1 cellular context compared by ENCODE assay signal in the genomic region with DNA sequence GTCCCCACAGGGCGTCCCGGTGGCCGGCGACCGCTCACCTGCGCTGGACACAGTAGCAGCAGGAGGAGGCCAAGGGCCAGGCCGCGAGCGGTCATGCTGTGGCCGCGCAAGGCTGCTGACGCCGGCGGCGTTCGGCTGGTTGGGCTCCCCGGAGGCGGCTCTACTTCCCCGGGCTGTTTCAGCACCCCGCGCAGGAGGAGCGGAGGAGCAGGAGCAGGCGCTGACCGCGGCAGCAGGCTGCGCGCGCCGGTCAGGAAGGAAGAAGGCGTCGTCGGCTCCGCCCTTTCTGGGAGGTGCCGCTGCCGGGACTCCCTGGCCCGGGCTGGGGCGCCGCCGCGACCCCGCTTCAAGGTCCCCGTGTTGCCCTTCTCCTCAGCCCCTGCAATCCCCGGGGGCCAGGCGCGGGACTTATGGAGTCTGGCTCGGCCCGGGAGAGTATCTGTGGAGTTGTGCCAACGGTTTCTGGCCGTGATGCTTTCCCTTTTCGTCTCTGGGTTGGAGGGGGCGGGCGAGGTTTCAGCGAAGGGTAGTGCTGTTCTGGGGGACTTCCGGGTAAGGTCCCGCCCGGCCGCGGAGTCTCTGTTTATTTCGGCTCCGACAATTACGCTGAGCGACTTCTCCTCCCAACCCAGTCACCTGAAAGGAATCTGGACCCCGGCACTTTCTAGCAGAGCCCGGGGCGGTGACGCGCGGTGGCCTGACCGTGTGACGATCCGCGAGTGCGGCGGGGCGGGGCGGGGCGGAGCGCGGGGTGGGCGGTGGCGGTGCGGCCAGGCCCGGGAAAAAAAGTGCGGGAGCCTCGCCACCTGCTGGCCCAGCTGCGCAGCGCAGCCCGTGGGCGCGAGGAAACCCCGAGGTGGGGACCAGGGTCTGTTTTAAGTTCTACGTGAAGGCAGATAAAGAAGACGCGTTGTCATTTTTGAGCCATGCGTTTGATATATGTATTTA.
TF ChIP-seq lines count a peak whose summit lies in the region.

A gene (minus strand): TSS at position 258 of the 948 bp plus-strand sequence. CDS start 163 bp downstream, at position 95.

TF ChIP-seq in HepG2, 621 proteins besides CTCF, POLR2A, EP300 and RAD21 (continued from another document and continues in another):
- TF ChIP-seq, protein P1, sequence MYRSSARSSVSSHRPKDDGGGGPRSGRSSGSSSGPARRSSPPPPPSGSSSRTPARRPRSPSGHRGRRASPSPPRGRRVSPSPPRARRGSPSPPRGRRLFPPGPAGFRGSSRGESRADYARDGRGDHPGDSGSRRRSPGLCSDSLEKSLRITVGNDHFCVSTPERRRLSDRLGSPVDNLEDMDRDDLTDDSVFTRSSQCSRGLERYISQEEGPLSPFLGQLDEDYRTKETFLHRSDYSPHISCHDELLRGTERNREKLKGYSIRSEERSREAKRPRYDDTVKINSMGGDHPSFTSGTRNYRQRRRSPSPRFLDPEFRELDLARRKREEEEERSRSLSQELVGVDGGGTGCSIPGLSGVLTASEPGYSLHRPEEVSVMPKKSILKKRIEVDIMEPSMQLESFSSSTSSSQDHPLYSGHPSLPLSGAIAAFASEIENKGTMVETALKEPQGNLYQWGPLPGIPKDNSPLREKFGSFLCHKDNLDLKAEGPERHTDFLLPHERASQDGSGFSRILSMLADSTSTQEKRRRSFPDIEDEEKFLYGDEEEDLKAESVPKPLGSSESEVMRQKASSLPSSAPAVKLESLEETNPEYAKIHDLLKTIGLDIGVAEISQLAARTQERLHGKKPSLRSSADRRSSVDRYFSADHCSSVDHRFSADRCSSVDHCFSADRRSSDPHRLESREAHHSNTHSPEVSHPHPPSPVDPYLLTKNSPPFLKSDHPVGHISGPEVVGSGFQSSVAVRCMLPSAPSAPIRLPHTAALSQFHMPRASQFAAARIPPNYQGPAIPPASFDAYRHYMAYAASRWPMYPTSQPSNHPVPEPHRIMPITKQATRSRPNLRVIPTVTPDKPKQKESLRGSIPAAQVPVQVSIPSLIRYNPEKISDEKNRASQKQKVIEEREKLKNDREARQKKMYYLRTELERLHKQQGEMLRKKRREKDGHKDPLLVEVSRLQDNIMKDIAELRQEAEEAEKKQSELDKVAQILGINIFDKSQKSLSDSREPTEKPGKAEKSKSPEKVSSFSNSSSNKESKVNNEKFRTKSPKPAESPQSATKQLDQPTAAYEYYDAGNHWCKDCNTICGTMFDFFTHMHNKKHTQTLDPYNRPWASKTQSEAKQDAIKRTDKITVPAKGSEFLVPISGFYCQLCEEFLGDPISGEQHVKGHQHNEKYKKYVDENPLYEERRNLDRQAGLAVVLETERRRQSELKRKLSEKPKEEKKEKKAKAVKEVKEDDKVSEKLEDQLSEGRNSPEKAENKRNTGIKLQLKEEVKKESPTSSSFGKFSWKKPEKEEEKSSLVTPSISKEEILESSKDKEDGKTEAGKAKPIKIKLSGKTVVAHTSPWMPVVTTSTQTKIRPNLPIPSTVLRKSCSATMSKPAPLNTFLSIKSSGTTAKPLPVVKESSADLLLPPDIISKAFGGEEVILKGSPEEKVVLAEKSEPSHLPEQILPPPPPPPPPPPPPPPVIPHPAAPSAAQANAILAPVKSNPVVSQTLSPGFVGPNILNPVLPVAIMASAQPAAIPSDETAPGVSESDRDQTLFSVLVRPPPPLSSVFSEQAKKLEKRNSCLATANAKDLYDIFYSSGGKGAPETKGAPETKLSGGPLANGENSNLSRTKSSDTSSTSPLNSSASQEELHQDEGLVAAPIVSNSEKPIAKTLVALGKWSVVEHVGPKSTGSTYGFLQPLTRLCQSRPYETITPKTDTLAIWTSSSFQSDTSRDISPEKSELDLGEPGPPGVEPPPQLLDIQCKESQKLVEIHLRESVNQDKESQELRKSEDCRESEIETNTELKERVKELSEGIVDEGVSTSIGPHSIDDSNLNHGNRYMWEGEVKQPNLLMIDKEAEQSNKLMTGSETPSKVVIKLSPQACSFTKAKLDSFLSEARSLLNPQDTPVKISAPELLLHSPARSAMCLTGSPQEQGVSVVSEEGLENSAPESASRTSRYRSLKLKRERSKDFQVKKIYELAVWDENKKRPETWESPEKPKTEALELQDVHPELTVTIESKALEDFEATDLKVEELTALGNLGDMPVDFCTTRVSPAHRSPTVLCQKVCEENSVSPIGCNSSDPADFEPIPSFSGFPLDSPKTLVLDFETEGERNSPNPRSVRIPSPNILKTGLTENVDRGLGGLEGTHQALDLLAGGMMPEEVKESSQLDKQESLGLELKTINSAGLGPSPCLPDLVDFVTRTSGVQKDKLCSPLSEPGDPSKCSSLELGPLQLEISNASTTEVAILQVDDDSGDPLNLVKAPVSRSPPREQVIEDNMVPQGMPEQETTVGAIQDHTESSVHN (CRISPR knock-in tag; IDR thresholded peaks at IDR 0.05) = no peak
- TF ChIP-seq ZFP1 (CRISPR knock-in tag; IDR thresholded peaks at IDR 0.05) (no peak), ZNF709 (CRISPR knock-in tag; IDR thresholded peaks at IDR 0.05) (peak; percentile 66; the same call in 1 of the 2 replicates), NR2F1 (CRISPR knock-in tag; IDR thresholded peaks at IDR 0.05) (peak in 1 of 2 experiments; percentile 45; a peak in 1 of 4 replicates), FOXA3 (CRISPR knock-in tag; IDR thresholded peaks at IDR 0.05) (peak; percentile 48; the same call in 1 of the 2 replicates), ZNF337 (CRISPR knock-in tag; IDR thresholded peaks at IDR 0.05; ENCODE audit: borderline replicate concordance, low read depth) (no peak), ZNF616 (CRISPR knock-in tag; IDR thresholded peaks at IDR 0.05; ENCODE audit: low read depth) (no peak), KAT8 (CRISPR knock-in tag; IDR thresholded peaks at IDR 0.05) (peak; percentile 77), ZNF136 (CRISPR knock-in tag; IDR thresholded peaks at IDR 0.05; ENCODE audit: low read depth) (no peak), TBX2 (CRISPR knock-in tag; IDR thresholded peaks at IDR 0.05; ENCODE audit: borderline replicate concordance) (peak; percentile 70; the same call in 1 of the 2 replicates), ZBTB7A (CRISPR knock-in tag; IDR thresholded peaks at IDR 0.05) (peak; percentile 55; the same call in 1 of the 2 replicates), ZNF543 (CRISPR knock-in tag; IDR thresholded peaks at IDR 0.05) (no peak), PPARG (CRISPR knock-in tag; conservative IDR thresholded peaks at IDR 0.05) (no peak; the same call in 1 of the 2 replicates)
- TF ChIP-seq, protein P2, sequence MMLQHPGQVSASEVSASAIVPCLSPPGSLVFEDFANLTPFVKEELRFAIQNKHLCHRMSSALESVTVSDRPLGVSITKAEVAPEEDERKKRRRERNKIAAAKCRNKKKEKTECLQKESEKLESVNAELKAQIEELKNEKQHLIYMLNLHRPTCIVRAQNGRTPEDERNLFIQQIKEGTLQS (CRISPR knock-in tag; IDR thresholded peaks at IDR 0.05) = peak; percentile 61; the same call in 1 of the 2 replicates
- TF ChIP-seq, protein P3, sequence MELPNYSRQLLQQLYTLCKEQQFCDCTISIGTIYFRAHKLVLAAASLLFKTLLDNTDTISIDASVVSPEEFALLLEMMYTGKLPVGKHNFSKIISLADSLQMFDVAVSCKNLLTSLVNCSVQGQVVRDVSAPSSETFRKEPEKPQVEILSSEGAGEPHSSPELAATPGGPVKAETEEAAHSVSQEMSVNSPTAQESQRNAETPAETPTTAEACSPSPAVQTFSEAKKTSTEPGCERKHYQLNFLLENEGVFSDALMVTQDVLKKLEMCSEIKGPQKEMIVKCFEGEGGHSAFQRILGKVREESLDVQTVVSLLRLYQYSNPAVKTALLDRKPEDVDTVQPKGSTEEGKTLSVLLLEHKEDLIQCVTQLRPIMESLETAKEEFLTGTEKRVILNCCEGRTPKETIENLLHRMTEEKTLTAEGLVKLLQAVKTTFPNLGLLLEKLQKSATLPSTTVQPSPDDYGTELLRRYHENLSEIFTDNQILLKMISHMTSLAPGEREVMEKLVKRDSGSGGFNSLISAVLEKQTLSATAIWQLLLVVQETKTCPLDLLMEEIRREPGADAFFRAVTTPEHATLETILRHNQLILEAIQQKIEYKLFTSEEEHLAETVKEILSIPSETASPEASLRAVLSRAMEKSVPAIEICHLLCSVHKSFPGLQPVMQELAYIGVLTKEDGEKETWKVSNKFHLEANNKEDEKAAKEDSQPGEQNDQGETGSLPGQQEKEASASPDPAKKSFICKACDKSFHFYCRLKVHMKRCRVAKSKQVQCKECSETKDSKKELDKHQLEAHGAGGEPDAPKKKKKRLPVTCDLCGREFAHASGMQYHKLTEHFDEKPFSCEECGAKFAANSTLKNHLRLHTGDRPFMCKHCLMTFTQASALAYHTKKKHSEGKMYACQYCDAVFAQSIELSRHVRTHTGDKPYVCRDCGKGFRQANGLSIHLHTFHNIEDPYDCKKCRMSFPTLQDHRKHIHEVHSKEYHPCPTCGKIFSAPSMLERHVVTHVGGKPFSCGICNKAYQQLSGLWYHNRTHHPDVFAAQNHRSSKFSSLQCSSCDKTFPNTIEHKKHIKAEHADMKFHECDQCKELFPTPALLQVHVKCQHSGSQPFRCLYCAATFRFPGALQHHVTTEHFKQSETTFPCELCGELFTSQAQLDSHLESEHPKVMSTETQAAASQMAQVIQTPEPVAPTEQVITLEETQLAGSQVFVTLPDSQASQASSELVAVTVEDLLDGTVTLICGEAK (IDR thresholded peaks at IDR 0.05) = no peak
- TF ChIP-seq, protein P3 (CRISPR knock-in tag; IDR thresholded peaks at IDR 0.05) = no peak; the same call in 1 of the 2 replicates
- TF ChIP-seq, protein P4, sequence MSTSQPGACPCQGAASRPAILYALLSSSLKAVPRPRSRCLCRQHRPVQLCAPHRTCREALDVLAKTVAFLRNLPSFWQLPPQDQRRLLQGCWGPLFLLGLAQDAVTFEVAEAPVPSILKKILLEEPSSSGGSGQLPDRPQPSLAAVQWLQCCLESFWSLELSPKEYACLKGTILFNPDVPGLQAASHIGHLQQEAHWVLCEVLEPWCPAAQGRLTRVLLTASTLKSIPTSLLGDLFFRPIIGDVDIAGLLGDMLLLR (CRISPR knock-in tag; IDR thresholded peaks at IDR 0.05) = peak; percentile 77; the same call in 1 of the 2 replicates
- TF ChIP-seq, protein P5, sequence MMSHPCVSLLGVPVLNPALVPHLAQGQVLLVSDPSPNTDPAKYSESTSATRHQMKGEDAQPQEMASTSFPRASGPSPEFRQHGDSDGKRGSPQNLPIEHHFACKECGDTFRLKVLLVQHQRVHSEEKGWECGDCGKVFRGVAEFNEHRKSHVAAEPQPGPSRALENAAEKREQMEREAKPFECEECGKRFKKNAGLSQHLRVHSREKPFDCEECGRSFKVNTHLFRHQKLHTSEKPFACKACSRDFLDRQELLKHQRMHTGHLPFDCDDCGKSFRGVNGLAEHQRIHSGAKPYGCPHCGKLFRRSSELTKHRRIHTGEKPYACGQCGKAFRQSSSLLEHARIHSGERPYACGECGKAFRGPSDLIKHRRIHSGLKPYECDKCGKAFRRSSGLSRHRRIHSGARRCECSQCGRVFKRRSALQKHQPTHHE (CRISPR knock-in tag; IDR thresholded peaks at IDR 0.05; ENCODE audit: borderline replicate concordance) = peak; percentile 52; the same call in 1 of the 2 replicates
- TF ChIP-seq, protein P6, sequence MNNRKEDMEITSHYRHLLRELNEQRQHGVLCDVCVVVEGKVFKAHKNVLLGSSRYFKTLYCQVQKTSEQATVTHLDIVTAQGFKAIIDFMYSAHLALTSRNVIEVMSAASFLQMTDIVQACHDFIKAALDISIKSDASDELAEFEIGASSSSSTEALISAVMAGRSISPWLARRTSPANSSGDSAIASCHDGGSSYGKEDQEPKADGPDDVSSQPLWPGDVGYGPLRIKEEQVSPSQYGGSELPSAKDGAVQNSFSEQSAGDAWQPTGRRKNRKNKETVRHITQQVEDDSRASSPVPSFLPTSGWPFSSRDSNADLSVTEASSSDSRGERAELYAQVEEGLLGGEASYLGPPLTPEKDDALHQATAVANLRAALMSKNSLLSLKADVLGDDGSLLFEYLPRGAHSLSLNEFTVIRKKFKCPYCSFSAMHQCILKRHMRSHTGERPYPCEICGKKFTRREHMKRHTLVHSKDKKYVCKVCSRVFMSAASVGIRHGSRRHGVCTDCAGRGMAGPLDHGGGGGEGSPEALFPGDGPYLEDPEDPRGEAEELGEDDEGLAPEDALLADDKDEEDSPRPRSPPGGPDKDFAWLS (CRISPR knock-in tag; IDR thresholded peaks at IDR 0.05; ENCODE audit: borderline replicate concordance) = no peak
